In genomic region chr16:47574091-47575054, GRCh38 we compare ENCODE assay signal across 8 cellular contexts.
DNase-seq lines count a peak whose midpoint lies in the region; ATAC-seq and TF ChIP-seq lines count a peak whose summit lies in the region.

No MANE protein-coding gene starts in this region.

- peaks cover 20% of the 10 kb centered on the region for H3K36me3 Mint-ChIP-seq in activated naive CD8-positive, alpha-beta T cell

- H3K4me3 Mint-ChIP-seq in activated naive CD8-positive, alpha-beta T cell, result peak overlapping the region; percentile 14

- no peak overlapping the region for H3K4me3 ChIP-seq in LNCaP clone FGC (ENCODE audit: low read depth, low read length)

- ATAC-seq in GM18511 (IDR thresholded peaks at IDR 0.05; ENCODE audit: unreplicated experiment) (peak; percentile 64), HG03097 (IDR thresholded peaks at IDR 0.05; ENCODE audit: low FRiP score, unreplicated experiment) (no peak)

- H3K9me3 Mint-ChIP-seq in activated naive CD8-positive, alpha-beta T cell (ENCODE audit: low read depth), result peaks cover 7% of the 10 kb centered on the region

- H3K27ac ChIP-seq in caudate nucleus (ENCODE audit: low read depth, low read length), result no peak overlapping the region

- H3K27ac Mint-ChIP-seq in activated naive CD8-positive, alpha-beta T cell, result peak overlapping the region; percentile 43

- peaks cover 44% of the 10 kb centered on the region for H3K4me1 Mint-ChIP-seq in activated naive CD8-positive, alpha-beta T cell (ENCODE audit: low read depth)

- DNase-seq in LNCaP clone FGC (ENCODE audit: low read depth) (peak; percentile 8), NCI-H1417 treated with DMSO at 0.1 percent for 48 hours (lab: John Stamatoyannopoulos, UW) (no peak), caudate nucleus (lab: John Stamatoyannopoulos, UW) (no peak), NCI-H774 (lab: John Stamatoyannopoulos, UW) (no peak)
- DNase-seq in stimulated activated CD4-positive, alpha-beta T cell treated with anti-CD3 and anti-CD28 coated beads, Interleukin-12 subunit alpha, Interleukin-12 subunit beta, amount 100 ng/mL, for 24 hours (ENCODE audit: low read depth in 2 of 2), result peak; percentile 17 to 18

- no peaks in the 10 kb centered on the region for H3K27me3 Mint-ChIP-seq in activated naive CD8-positive, alpha-beta T cell

- TF ChIP-seq CTCF in LNCaP clone FGC (IDR thresholded peaks at IDR 0.05; ENCODE audit: control insufficient read depth, extremely low read depth, insufficient read depth), result no peak

Comparison
In these comparisons a context has a peak if more than half of its experiments do, and no peak if none do; other contexts are left out.
1. DNase-seq: peak in LNCaP clone FGC (single experiment) and stimulated activated CD4-positive, alpha-beta T cell treated with anti-CD3 and anti-CD28 coated beads, Interleukin-12 subunit alpha, Interleukin-12 subunit beta, amount 100 ng/mL, for 24 hours (2 of 2); none in NCI-H1417 treated with DMSO at 0.1 percent for 48 hours (single experiment), caudate nucleus (0 of 61) and NCI-H774 (single experiment).